ENCODE assay signal across 1 cellular context in genomic region chr21:41465176-41465781, GRCh38.
TF ChIP-seq lines count a peak whose summit lies in the region.

No MANE protein-coding gene starts in this region.

TF ChIP-seq in HepG2, 621 proteins besides CTCF, POLR2A, EP300 and RAD21:
- TF ChIP-seq LCORL (IDR thresholded peaks at IDR 0.05) = peak; percentile 71; the same call in 1 of the 2 replicates
- no peak for TF ChIP-seq LCORL (CRISPR knock-in tag; IDR thresholded peaks at IDR 0.05)
- TF ChIP-seq TBP (CRISPR knock-in tag; IDR thresholded peaks at IDR 0.05) = no peak
